ENCODE assay signal across 34 cellular contexts in the genomic region with DNA sequence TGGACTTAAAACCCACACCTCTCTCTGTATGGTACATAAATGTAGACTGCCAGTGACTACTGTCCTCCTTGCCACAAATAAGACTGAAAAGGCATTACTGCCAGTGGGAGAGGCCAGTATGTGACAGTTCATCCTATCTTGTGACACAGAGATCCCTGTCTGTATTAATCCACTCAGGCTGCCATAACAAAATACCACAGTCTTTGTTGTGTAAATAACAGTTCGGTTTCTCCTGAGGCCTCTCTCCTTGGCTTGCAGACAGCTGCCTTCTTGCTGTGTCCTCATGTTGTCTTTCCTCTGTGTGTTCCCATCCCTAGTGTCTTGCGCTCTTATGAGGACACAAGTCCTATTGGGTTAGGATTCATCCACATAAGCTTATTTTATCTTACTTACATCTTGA. TPM values are rescaled to one million over a fixed set of nuclear protein-coding genes. Genes with fewer than 3 reads are reported as not detected.
"Had no signal": no experiment of that assay in that cellular context is flagged by ENCODE, and none has a peak within 500 bp of the region (broad histone marks: within the 10 kb centered on the region; RNA-seq: fewer than 3 reads in every experiment).

No MANE protein-coding gene starts in this region.

- H3K9me3 ChIP-seq: ascending aorta, Peyer's patch had no signal

- H3K36me3 ChIP-seq: ascending aorta, Peyer's patch had no signal

- H3K27ac Mint-ChIP-seq: activated CD4-positive, alpha-beta T cell treated with anti-CD3 and anti-CD28 coated beads for 36 hours; activated CD4-positive, alpha-beta T cell treated with anti-CD3 and anti-CD28 coated beads, Interleukin-2, amount 10 ng/mL, durations not matched to agents 7 days and 5 days; activated CD8-positive, alpha-beta memory T cell treated with anti-CD3 and anti-CD28 coated beads, Interleukin-2, amount 10 ng/mL, durations not matched to agents 7 days and 5 days; activated naive CD4-positive, alpha-beta T cell treated with anti-CD3 and anti-CD28 coated beads, Interleukin-2, amount 50 U/mL, for 24 hours; activated naive CD8-positive, alpha-beta T cell treated with anti-CD3 and anti-CD28 coated beads, Interleukin-2, amount 10 ng/mL, durations not matched to agents 7 days and 5 days; activated T-helper 2 cell treated with anti-CD3 and anti-CD28 coated beads, Interferon-gamma antibody, Interleukin-2, Interleukin-4, amounts not matched to agents 10 μg/mL and 5 μg/mL and 100 μg/mL, durations not matched to agents 14 hours and 24 hours and 36 hours; IgD-negative memory B cell; T-helper 2 cell treated with Interferon-gamma antibody and Interleukin-4, amounts not matched to agents 5 μg/mL and 100 μg/mL, for 36 hours had no signal

- DNase-seq: activated CD4-positive, alpha-beta T cell treated with anti-CD3 and anti-CD28 coated beads for 36 hours; activated CD4-positive, alpha-beta T cell treated with anti-CD3 and anti-CD28 coated beads, Interleukin-2, amount 10 ng/mL, durations not matched to agents 7 days and 5 days; activated CD4-positive, alpha-beta T cell treated with anti-CD3 and anti-CD28 coated beads, Interleukin-2, amount 50 U/mL, for 48 hours; activated CD8-positive, alpha-beta memory T cell treated with anti-CD3 and anti-CD28 coated beads for 24 hours; activated CD8-positive, alpha-beta memory T cell treated with anti-CD3 and anti-CD28 coated beads, Interleukin-2, amount 10 ng/mL, durations not matched to agents 7 days and 5 days; activated CD8-positive, alpha-beta memory T cell treated with anti-CD3 and anti-CD28 coated beads, Interleukin-2, amount 50 U/mL, for 48 hours; activated gamma-delta T cell; activated naive CD4-positive, alpha-beta T cell treated with Interleukin-2 at 50 U/mL for 16 hours; activated naive CD8-positive, alpha-beta T cell treated with anti-CD3 and anti-CD28 coated beads, Interleukin-2, amount 10 ng/mL, durations not matched to agents 7 days and 5 days; activated T-cell treated with anti-CD3 and anti-CD28 coated beads, Interleukin-2, amount 50 U/mL, for 48 hours; amygdala; Karpas-422; KBM-7; NCI-H1048; NCI-H1105 treated with DMSO at 0.1 percent for 48 hours; NCI-H1436; NCI-H1694; NCI-H1930; NCI-H345; NCI-H524 treated with DMSO at 0.1 percent for 48 hours; PC-3; Peyer's patch; SIG-M5; SW 1271 had no signal

- H3K9me3 Mint-ChIP-seq: activated naive CD4-positive, alpha-beta T cell treated with anti-CD3 and anti-CD28 coated beads, Interleukin-2, amount 50 U/mL, for 24 hours; activated T-helper 2 cell treated with anti-CD3 and anti-CD28 coated beads, Interferon-gamma antibody, Interleukin-2, Interleukin-4, amounts not matched to agents 10 μg/mL and 5 μg/mL and 100 μg/mL, durations not matched to agents 14 hours and 24 hours and 36 hours; IgD-negative memory B cell; T-helper 2 cell treated with Interferon-gamma antibody and Interleukin-4, amounts not matched to agents 5 μg/mL and 100 μg/mL, for 36 hours had no signal

- H3K36me3 Mint-ChIP-seq: activated naive CD4-positive, alpha-beta T cell treated with anti-CD3 and anti-CD28 coated beads, Interleukin-2, amount 50 U/mL, for 24 hours; IgD-negative memory B cell had no signal

- H3K27ac ChIP-seq: ascending aorta, Peyer's patch, RWPE1 had no signal

- H3K4me1 ChIP-seq: ascending aorta, Peyer's patch had no signal

- H3K27me3 ChIP-seq: ascending aorta, Peyer's patch had no signal

- H3K4me3 Mint-ChIP-seq: activated CD4-positive, alpha-beta T cell treated with anti-CD3 and anti-CD28 coated beads for 36 hours; activated CD4-positive, alpha-beta T cell treated with anti-CD3 and anti-CD28 coated beads, Interleukin-2, amount 10 ng/mL, durations not matched to agents 7 days and 5 days; activated CD8-positive, alpha-beta memory T cell treated with anti-CD3 and anti-CD28 coated beads, Interleukin-2, amount 10 ng/mL, durations not matched to agents 7 days and 5 days; activated naive CD4-positive, alpha-beta T cell treated with anti-CD3 and anti-CD28 coated beads, Interleukin-2, amount 50 U/mL, for 24 hours; activated naive CD8-positive, alpha-beta T cell treated with anti-CD3 and anti-CD28 coated beads, Interleukin-2, amount 10 ng/mL, durations not matched to agents 7 days and 5 days; IgD-negative memory B cell; T-helper 2 cell treated with Interferon-gamma antibody and Interleukin-4, amounts not matched to agents 5 μg/mL and 100 μg/mL, for 36 hours had no signal

- ATAC-seq: activated CD4-positive, alpha-beta T cell treated with anti-CD3 and anti-CD28 coated beads for 36 hours; activated CD4-positive, CD25-positive, alpha-beta regulatory T cell treated with anti-CD3 and anti-CD28 coated beads, Interleukin-2, amount 50 U/mL, for 24 hours; activated CD8-positive, alpha-beta memory T cell treated with anti-CD3 and anti-CD28 coated beads, Interleukin-2, amount 10 ng/mL, durations not matched to agents 7 days and 5 days; PC-3; Right ventricle myocardium inferior; SK-N-SH treated with all-trans-retinoic acid at 6 μM for 48 hours had no signal

- H3K4me3 ChIP-seq: ascending aorta, Peyer's patch had no signal

- H3K27me3 Mint-ChIP-seq: activated CD4-positive, alpha-beta T cell treated with anti-CD3 and anti-CD28 coated beads, Interleukin-2, amount 10 ng/mL, durations not matched to agents 7 days and 5 days; activated naive CD4-positive, alpha-beta T cell treated with anti-CD3 and anti-CD28 coated beads, Interleukin-2, amount 50 U/mL, for 24 hours had no signal

- H3K4me1 Mint-ChIP-seq: IgD-negative memory B cell had no signal

RNA-seq across cellular contexts. Expression of a gene that starts 46.4 kb away (rescaled TPM):
- total RNA-seq: activated naive CD8-positive, alpha-beta T cell treated with anti-CD3 and anti-CD28 coated beads, Interleukin-2, amount 10 ng/mL, durations not matched to agents 7 days and 5 days; SK-MEL-5 had no signal
- polyA plus RNA-seq: IgD-negative memory B cell had no signal
